Comparison of ENCODE assay signal across 12 cellular contexts in the genomic region with DNA sequence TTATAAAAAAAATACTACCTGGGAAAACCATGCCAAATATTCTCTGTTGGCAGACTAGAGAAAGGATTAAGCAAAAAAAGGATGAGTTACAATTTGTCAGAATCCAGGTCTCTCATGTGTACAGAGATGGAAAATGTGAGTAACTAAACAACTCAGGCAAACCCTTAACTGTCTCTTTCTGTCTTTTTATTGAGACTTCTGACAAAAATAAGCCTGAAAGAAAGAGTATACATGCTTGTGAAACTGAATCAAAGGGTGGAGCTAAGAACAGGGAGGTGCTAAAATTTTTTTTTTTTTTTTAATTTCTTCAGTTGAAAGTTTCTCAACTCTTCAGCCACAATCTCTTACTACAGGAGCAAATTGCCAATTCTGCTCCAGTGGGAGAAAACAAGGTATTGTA. TPM values are rescaled to one million over a fixed set of nuclear protein-coding genes. Genes with fewer than 3 reads are reported as not detected.
DNase-seq lines count a peak whose midpoint lies in the region; ATAC-seq, FAIRE-seq and TF ChIP-seq lines count a peak whose summit lies in the region.
"Had no signal": no experiment of that assay in that cellular context is flagged by ENCODE, and none has a peak within 500 bp of the region (broad histone marks: within the 10 kb centered on the region; RNA-seq: fewer than 3 reads in every experiment).

A gene with protein sequence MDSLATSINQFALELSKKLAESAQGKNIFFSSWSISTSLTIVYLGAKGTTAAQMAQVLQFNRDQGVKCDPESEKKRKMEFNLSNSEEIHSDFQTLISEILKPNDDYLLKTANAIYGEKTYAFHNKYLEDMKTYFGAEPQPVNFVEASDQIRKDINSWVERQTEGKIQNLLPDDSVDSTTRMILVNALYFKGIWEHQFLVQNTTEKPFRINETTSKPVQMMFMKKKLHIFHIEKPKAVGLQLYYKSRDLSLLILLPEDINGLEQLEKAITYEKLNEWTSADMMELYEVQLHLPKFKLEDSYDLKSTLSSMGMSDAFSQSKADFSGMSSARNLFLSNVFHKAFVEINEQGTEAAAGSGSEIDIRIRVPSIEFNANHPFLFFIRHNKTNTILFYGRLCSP (plus strand): TSS at position 310 of the 400 bp plus-strand sequence. CDS start 7,553 bp downstream, outside the sequence.

- H4K20me1 ChIP-seq in MM.1S (ENCODE audit: insufficient read depth, low read length), result no peaks in the 10 kb centered on the region

- no peak within 1 kb of the TSS for H3K9ac ChIP-seq in MM.1S (ENCODE audit: low read length)

- no peaks in the 10 kb centered on the region for H3K79me2 ChIP-seq in MM.1S (ENCODE audit: low read length)

- peak within 1 kb of the TSS; percentile 3; the same call in 1 of the 2 replicates for H2AFZ ChIP-seq in MM.1S (ENCODE audit: low read length)

- H3K4me3 ChIP-seq in MM.1S (ENCODE audit: low read length), result no peak within 1 kb of the TSS

- ATAC-seq in GM19372 (IDR thresholded peaks at IDR 0.05; ENCODE audit: low read depth, unreplicated experiment), result peak; percentile 77
- ATAC-seq in HG02852 (IDR thresholded peaks at IDR 0.05; ENCODE audit: unreplicated experiment), result peak; percentile 58

- TF ChIP-seq POLR2A in GM12891 (IDR thresholded peaks at IDR 0.05; ENCODE audit: low read depth, low read length), result no peak

- no peaks in the 10 kb centered on the region for H3K27me3 ChIP-seq in MM.1S (replicated peaks; ENCODE audit: insufficient read depth, low read length)

- no peaks in the 10 kb centered on the region for H3K9me2 ChIP-seq in MM.1S (replicated peaks; ENCODE audit: insufficient read depth, low read length)

- no peak for FAIRE-seq in GM12891 (lab: Jason Lieb, UNC)

- peak within 1 kb of the TSS; percentile 22; the same call in 1 of the 2 replicates for H3K4me2 ChIP-seq in MM.1S (ENCODE audit: low read depth, low read length)

- no peaks in the 10 kb centered on the region for H3K9me3 ChIP-seq in MM.1S (replicated peaks; ENCODE audit: insufficient read depth, low read length)

- peaks cover 27% of the 10 kb centered on the region for H3K4me1 ChIP-seq in MM.1S (ENCODE audit: low read length)

- H3K27ac ChIP-seq in MM.1S (ENCODE audit: low read length), result no peak within 1 kb of the TSS; the same call in 1 of the 2 replicates

- TF ChIP-seq CTCF in MM.1S (IDR thresholded peaks at IDR 0.05; ENCODE audit: low read length), result no peak

- peak; percentile 19 for DNase-seq in GM03348 (ENCODE audit: low spot score)
- peak; percentile 63 for DNase-seq in MM.1S
- DNase-seq in GM12891 (ENCODE audit: insufficient read length, low spot score), result no peak
- DNase-seq in nucleus accumbens (lab: John Stamatoyannopoulos, UW), result no peak
- no peak for DNase-seq in stimulated activated CD4-positive, alpha-beta T cell treated with anti-CD3 and anti-CD28 coated beads, Interleukin-4, amount 100 ng/mL, for 1 hour
- no peak for DNase-seq in NCI-H2081 (lab: John Stamatoyannopoulos, UW)
- DNase-seq: central memory CD4-positive, alpha-beta T cell; GDM1; posterior cingulate gyrus had no signal

- H3F3A ChIP-seq in MM.1S (ENCODE audit: insufficient read depth, low read length), result 0 out of 2 replicates have a peak, but pooled peaks cover 3% of the 10 kb centered on the region

- H3K36me3 ChIP-seq in MM.1S (replicated peaks; ENCODE audit: insufficient read depth, low read length), result no peaks in the 10 kb centered on the region

TF ChIP-seq in GM12891, 5 proteins besides CTCF, POLR2A, EP300 and RAD21:
- no peak for TF ChIP-seq PAX5 (IDR thresholded peaks at IDR 0.05; ENCODE audit: insufficient read depth, low read length, severe bottlenecking)
- TF ChIP-seq POLR2AphosphoS5 (IDR thresholded peaks at IDR 0.05; ENCODE audit: low read depth, low read length), result no peak
- TF ChIP-seq POU2F2 (IDR thresholded peaks at IDR 0.05; ENCODE audit: low read depth, low read length), result no peak
- no peak for TF ChIP-seq SPI1 (IDR thresholded peaks at IDR 0.05; ENCODE audit: low read depth, low read length)
- no peak for TF ChIP-seq TAF1 (IDR thresholded peaks at IDR 0.05; ENCODE audit: low read depth, low read length)

RNA-seq across cellular contexts. Expression of the gene that starts here (rescaled TPM):
- polyA plus RNA-seq in GM12891 (2012; ENCODE audit: low read depth, missing spikeins), result 8.0 TPM
- polyA plus RNA-seq: AG04450 had no signal

Comparison
In these comparisons a context has a peak if more than half of its experiments do, and no peak if none do; other contexts are left out.
1. DNase-seq: peak in GM03348 (single experiment) and MM.1S (single experiment); none in GM12891 (single experiment), nucleus accumbens (0 of 56), stimulated activated CD4-positive, alpha-beta T cell treated with anti-CD3 and anti-CD28 coated beads, Interleukin-4, amount 100 ng/mL, for 1 hour (single experiment) and NCI-H2081 (0 of 2).